In the genomic region with DNA sequence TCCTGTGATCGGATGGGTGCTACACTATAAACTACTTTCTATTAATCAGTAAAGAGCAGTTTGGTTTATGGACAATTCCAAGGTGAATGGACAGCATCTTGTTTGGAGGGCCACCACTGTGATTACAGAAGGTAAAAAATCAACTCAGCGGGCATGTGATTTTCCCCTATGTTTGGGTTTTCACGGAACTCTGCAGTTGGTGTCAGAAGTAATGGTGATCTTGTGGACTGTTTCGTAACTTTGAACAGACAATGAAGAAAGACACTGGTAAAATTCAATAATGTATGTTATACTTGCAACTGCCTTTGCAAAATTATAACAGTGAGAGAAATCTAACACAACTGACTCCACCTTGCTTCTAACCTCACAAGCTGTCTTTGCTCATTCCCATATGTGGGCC, we compare ENCODE assay signal across 24 cellular contexts. TPM values are rescaled to one million over a fixed set of nuclear protein-coding genes. Genes with fewer than 3 reads are reported as not detected.
DNase-seq lines count a peak whose midpoint lies in the region; ATAC-seq and TF ChIP-seq lines count a peak whose summit lies in the region.
"Had no signal": no experiment of that assay in that cellular context is flagged by ENCODE, and none has a peak within 500 bp of the region (broad histone marks: within the 10 kb centered on the region; RNA-seq: fewer than 3 reads in every experiment).

No MANE protein-coding gene starts in this region.

- WGBS in right lobe of liver (ENCODE audit: insufficient coverage, low coverage, low lambda C conversion rate, missing lambda C conversion rate): 30% methylated on average over 4 of the region's 4 CpGs

- H3K4me1 ChIP-seq in breast epithelium: no peaks in the 10 kb centered on the region
- peaks cover 0 to 40% (median 16%) of the 10 kb centered on the region in 4 donors for H3K4me1 ChIP-seq in right lobe of liver
- peaks cover 7% of the 10 kb centered on the region for H3K4me1 ChIP-seq in upper lobe of right lung

- ATAC-seq in right lobe of liver (peak in 3 of 4 donors; percentile 22 to 49 (median 28)), upper lobe of right lung (no peak), GM21367 (IDR thresholded peaks at IDR 0.05; ENCODE audit: unreplicated experiment) (no peak), HG02884 (IDR thresholded peaks at IDR 0.05; ENCODE audit: unreplicated experiment) (no peak)
- ATAC-seq: effector memory CD8-positive, alpha-beta T cell; T-cell had no signal

- H3K4me3 ChIP-seq in breast epithelium (no peak overlapping the region), right lobe of liver (no peak overlapping the region), upper lobe of right lung (no peak overlapping the region)
- H3K4me3 ChIP-seq: heart left ventricle had no signal

- no peak overlapping the region for H3K4me3 Mint-ChIP-seq in MCF 10A (ENCODE audit: unreplicated experiment)
- H3K4me3 Mint-ChIP-seq: CD4-positive, CD25-positive, alpha-beta regulatory T cell; central memory CD8-positive, alpha-beta T cell; effector memory CD8-positive, alpha-beta T cell; T-cell had no signal

- H3K9me3 ChIP-seq in breast epithelium (no peaks in the 10 kb centered on the region), right lobe of liver (no peaks in the 10 kb centered on the region), upper lobe of right lung (no peaks in the 10 kb centered on the region)

- TF ChIP-seq POLR2A in breast epithelium (IDR thresholded peaks at IDR 0.05) (no peak), right lobe of liver (IDR thresholded peaks at IDR 0.05) (no peak)

- DNase-seq in MCF 10A (ENCODE audit: unreplicated experiment) (no peak), breast epithelium (ENCODE audit: low spot score in 2 of 2) (no peak), amniotic epithelial cell (ENCODE audit: low read depth) (peak; percentile 13), right lobe of liver (no peak), upper lobe of right lung (no peak)
- DNase-seq in activated T-cell treated with anti-CD3 and anti-CD28 coated beads, Interleukin-2, amount 50 U/mL, for 1 hour: no peak
- DNase-seq: activated CD4-positive, alpha-beta T cell treated with anti-CD3 and anti-CD28 coated beads, Interleukin-2, amount 50 U/mL, for 1 hour; activated gamma-delta T cell treated with Interleukin-2 at 50 U/mL for 16 hours; amniotic stem cell; DMS153; effector memory CD8-positive, alpha-beta T cell; GDM1; H7; heart left ventricle; NCI-H1092 treated with DMSO at 0.1 percent for 48 hours; NCI-H2107; NCI-H526 treated with DMSO at 0.1 percent for 48 hours; posterior cingulate gyrus; stimulated activated CD4-positive, alpha-beta T cell treated with anti-CD3 and anti-CD28 coated beads, Interleukin-2, amount 100 ng/mL, for 48 hours; T-cell had no signal

- POLR2A ChIA-PET in MCF 10A (lab: Yijun Ruan, JAX): interaction anchor here (0.7 to 1.9 kb wide), 5 partner anchors 10 to 18 kb away, joined by 3 to 5 read pairs (median 3); no protein-coding TSS in a partner anchor

- intact Hi-C loops in MCF 10A (cut with micrococcal nuclease): no loop called here
- intact Hi-C loops in breast epithelium (cut with DNase I; ENCODE audit: low total_unique reads): no loop called here
- intact Hi-C loops in right lobe of liver (cut with DNase I): no loop called here
- intact Hi-C loops in upper lobe of right lung (cut with DNase I): no loop called here

- H3K27me3 ChIP-seq in breast epithelium (no peaks in the 10 kb centered on the region), right lobe of liver (no peaks in the 10 kb centered on the region), upper lobe of right lung (no peaks in the 10 kb centered on the region)
- H3K27me3 ChIP-seq: heart left ventricle had no signal

- peaks cover 68% of the 10 kb centered on the region for H3K36me3 Mint-ChIP-seq in MCF 10A (ENCODE audit: insufficient read depth, unreplicated experiment)

- TF ChIP-seq CTCF in MCF 10A (IDR thresholded peaks at IDR 0.05; ENCODE audit: unreplicated experiment): no peak
- TF ChIP-seq CTCF in breast epithelium (IDR thresholded peaks at IDR 0.05): no peak
- TF ChIP-seq CTCF in right lobe of liver (IDR thresholded peaks at IDR 0.05): no peak
- no peak for TF ChIP-seq CTCF in upper lobe of right lung (IDR thresholded peaks at IDR 0.05)

- no TSS peak for BruUV-seq in MCF 10A (replicated peaks; lab: Mats Ljungman, UMichigan)

- peak overlapping the region in 1 of 2 donors; percentile 33 for H3K27ac ChIP-seq in breast epithelium
- peak overlapping the region in 1 of 3 donors; percentile 44 for H3K27ac ChIP-seq in right lobe of liver
- peak overlapping the region; percentile 51 for H3K27ac ChIP-seq in upper lobe of right lung

- H3K36me3 ChIP-seq in breast epithelium: no peaks in the 10 kb centered on the region
- H3K36me3 ChIP-seq in right lobe of liver: no peaks in the 10 kb centered on the region
- peaks cover 29% of the 10 kb centered on the region for H3K36me3 ChIP-seq in upper lobe of right lung

- no peaks in the 10 kb centered on the region for H3K27me3 Mint-ChIP-seq in MCF 10A (ENCODE audit: insufficient read depth, unreplicated experiment)
- H3K27me3 Mint-ChIP-seq: CD4-positive, CD25-positive, alpha-beta regulatory T cell; central memory CD8-positive, alpha-beta T cell; effector memory CD8-positive, alpha-beta T cell; T-cell had no signal

- H3K27ac Mint-ChIP-seq in MCF 10A (ENCODE audit: low read depth, unreplicated experiment): peak overlapping the region; percentile 67

- CTCF ChIA-PET in MCF 10A (lab: Yijun Ruan, JAX): interaction anchor here (0.6 kb wide), 1 partner anchor 111 kb away, joined by 3 read pairs; no protein-coding TSS in a partner anchor

- H3K4me1 Mint-ChIP-seq in MCF 10A (ENCODE audit: insufficient read depth, unreplicated experiment): peaks cover 7% of the 10 kb centered on the region

- H3K9me3 Mint-ChIP-seq in MCF 10A (ENCODE audit: unreplicated experiment): no peaks in the 10 kb centered on the region
- H3K9me3 Mint-ChIP-seq: CD4-positive, CD25-positive, alpha-beta regulatory T cell; central memory CD8-positive, alpha-beta T cell; effector memory CD8-positive, alpha-beta T cell; T-cell had no signal

RNA-seq across cellular contexts. Expression of a gene that starts 53.3 kb away (rescaled TPM):
- total RNA-seq in MCF 10A (2022) (33.2 and 38.3 TPM in 2 replicates), breast epithelium (10 to 100 TPM; 40.8 to 80.9 (median 56.4) TPM), right lobe of liver (10 to 100 TPM; 13.9 to 18.0 (median 15.0) TPM), upper lobe of right lung (37.3 TPM)

Comparison
In these comparisons a context has a peak if more than half of its experiments do, and no peak if none do; other contexts are left out.
1. ATAC-seq: peak in right lobe of liver (3 of 4); none in upper lobe of right lung (single experiment), GM21367 (single experiment) and HG02884 (single experiment).